Comparison of ENCODE assay signal across 8 cellular contexts in the genomic region with DNA sequence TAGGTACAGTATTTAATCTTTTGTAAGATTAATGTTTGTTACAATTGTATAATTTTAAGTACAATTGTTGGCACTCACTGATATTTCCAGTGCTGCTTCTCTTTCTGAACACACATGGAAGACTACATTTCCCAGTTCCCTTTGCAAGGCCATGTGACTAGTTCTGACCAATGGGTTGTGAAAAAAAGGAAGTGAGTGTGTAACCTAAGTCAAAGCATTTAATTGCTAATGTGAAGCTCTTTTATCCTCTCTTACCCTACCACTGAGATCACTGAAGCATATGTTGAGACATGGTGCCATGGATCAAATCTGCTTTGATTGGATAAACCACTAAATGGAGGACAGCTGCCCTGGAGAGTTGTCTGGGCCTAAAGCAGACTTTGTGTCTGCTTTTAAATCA.
DNase-seq lines count a peak whose midpoint lies in the region; ATAC-seq, FAIRE-seq and TF ChIP-seq lines count a peak whose summit lies in the region.

No MANE protein-coding gene starts in this region.

- DNase-seq in Right ventricle myocardium superior (no peak), cardiac septum (ENCODE audit: low spot score) (no peak), H54 (ENCODE audit: insufficient read length, low spot score) (peak; percentile 33), MV-4-11 (lab: John Stamatoyannopoulos, UW) (peak; percentile 82), RPMI8226 (peak; percentile 72), cerebellar cortex (ENCODE audit: low spot score) (peak; percentile 91), left lung (no peak), T1000 (lab: John Stamatoyannopoulos, UW) (no peak)

- no peaks in the 10 kb centered on the region for H3K9me3 ChIP-seq in left lung

- no peak overlapping the region for H3K4me3 ChIP-seq in left lung

- H3K27me3 ChIP-seq in left lung: no peaks in the 10 kb centered on the region

- ATAC-seq in Right ventricle myocardium superior (ENCODE audit: poor library complexity): peak; percentile 59
- peak; percentile 57 for ATAC-seq in left lung

- H3K27ac ChIP-seq in left lung: no peak overlapping the region

- TF ChIP-seq CTCF in left lung (IDR thresholded peaks at IDR 0.05): no peak

- peaks cover 5 to 6% of the 10 kb centered on the region in 2 donors for H3K4me1 ChIP-seq in left lung

- FAIRE-seq in H54 (lab: Jason Lieb, UNC): peak; percentile 98

- intact Hi-C loops in Right ventricle myocardium superior (cut with DNase I) (no loop called here), cardiac septum (cut with DNase I) (no loop called here), left lung (cut with DNase I) (no loop called here)

- no peaks in the 10 kb centered on the region for H3K36me3 ChIP-seq in left lung

- no peak for TF ChIP-seq POLR2A in H54 (IDR thresholded peaks at IDR 0.05; ENCODE audit: low read depth, low read length)

Comparison
In these comparisons a context has a peak if more than half of its experiments do, and no peak if none do; other contexts are left out.
1. DNase-seq: peak in H54 (single experiment), MV-4-11 (single experiment), RPMI8226 (single experiment) and cerebellar cortex (single experiment); none in Right ventricle myocardium superior (single experiment), cardiac septum (single experiment), left lung (0 of 2) and T1000 (single experiment).